ENCODE assay signal across 8 cellular contexts in the genomic region with DNA sequence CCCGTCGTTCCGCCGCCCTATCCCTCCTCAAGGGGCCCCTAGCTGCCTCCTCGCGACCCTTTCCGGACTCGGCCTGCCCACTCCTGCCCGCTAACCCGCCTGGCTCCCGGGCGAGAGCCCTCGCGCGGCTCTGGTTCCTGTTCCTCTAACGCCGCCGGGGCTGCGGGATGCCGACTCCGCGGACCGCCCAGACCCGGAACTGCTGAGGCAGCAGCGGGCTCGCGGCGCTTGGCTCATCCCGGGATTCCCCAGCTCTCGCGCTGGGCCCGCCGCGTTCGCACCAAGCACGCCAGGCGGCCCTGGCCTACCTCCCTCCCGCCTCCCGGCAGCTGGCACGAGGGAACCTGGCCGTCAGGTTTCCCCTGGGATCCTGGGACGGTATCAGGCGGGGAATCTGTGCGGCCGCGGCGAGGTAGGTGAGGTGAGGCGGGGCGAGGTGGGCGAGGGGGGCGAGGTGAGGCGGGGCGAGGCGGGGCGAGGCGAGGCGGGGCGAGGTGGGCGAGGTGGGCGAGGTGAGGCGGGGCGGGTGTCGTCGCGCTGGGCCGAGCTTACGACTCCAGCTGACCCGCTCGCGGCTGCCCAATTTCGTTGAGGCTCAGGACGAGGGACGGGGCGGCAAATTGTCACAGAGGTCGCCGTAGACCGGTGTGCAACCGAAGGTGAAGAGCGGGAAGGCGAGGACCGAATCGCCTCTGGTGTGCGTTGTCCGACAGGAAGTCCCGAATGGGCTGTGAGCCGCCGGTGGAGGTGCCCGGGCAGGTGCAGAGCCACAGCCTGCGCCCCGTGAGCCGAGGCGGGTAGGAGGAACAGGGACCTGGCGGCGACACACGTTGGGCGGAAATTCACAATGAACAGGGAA. TPM values are rescaled to one million over a fixed set of nuclear protein-coding genes. Genes with fewer than 3 reads are reported as not detected.
DNase-seq lines count a peak whose midpoint lies in the region; ATAC-seq and TF ChIP-seq lines count a peak whose summit lies in the region.

TSS of gene CCDC122 (minus strand) at position 418 of the 859 bp plus-strand sequence. CDS start 10,364 bp downstream, outside the sequence.
TSS of gene LACC1 (plus strand) at position 582 of the 859 bp plus-strand sequence. CDS start 1,082 bp downstream, outside the sequence.

- TF ChIP-seq CTCF in omental fat pad (IDR thresholded peaks at IDR 0.05) (no peak), testis (IDR thresholded peaks at IDR 0.05) (no peak)

- no peak for TF ChIP-seq POLR2A in testis (IDR thresholded peaks at IDR 0.05)

- H3K27ac ChIP-seq in testis: peak within 1 kb of the TSS; percentile 97 to 98

- 1 to 5% methylated on average over 29 to 96 of the region's 96 CpGs for WGBS in testis, 2 donors

- in situ Hi-C loops in Caki2 (cut with HindIII; ENCODE audit: low pct_unique_long_range_greater_than_20kb, low sequenced_read_pairs) (no loop called here), SK-MEL-5 (cut with HindIII; ENCODE audit: low pct_unique_long_range_greater_than_20kb, low sequenced_read_pairs) (no loop called here)

- peak; percentile 73 for ATAC-seq in GM19395 (IDR thresholded peaks at IDR 0.05; ENCODE audit: unreplicated experiment)
- ATAC-seq in HG03521 (IDR thresholded peaks at IDR 0.05; ENCODE audit: unreplicated experiment): peak; percentile 77
- ATAC-seq in omental fat pad (ENCODE audit: low FRiP score): peak; percentile 93

- H3K9me3 ChIP-seq in testis: no peaks in the 10 kb centered on the region

- peaks cover 5% of the 10 kb centered on the region for H3K4me1 ChIP-seq in testis

- intact Hi-C loops in testis (cut with DNase I; ENCODE audit: low total_unique reads): no loop called here

- peak within 1 kb of the TSS; percentile 84 to 96 for H3K4me3 ChIP-seq in testis

- H3K36me3 ChIP-seq in testis (ENCODE audit: low read depth, missing control alignments): no peaks in the 10 kb centered on the region

- peak; percentile 78 for DNase-seq in Caki2 (ENCODE audit: low read depth)
- peak; percentile 76 for DNase-seq in SK-MEL-5 (ENCODE audit: low read depth, low spot score)
- DNase-seq in activated naive CD4-positive, alpha-beta T cell treated with anti-CD3 and anti-CD28 coated beads, Interleukin-2, amount 50 U/mL, for 16 hours: peak; percentile 80
- DNase-seq in globus pallidus (ENCODE audit: low spot score): peak; percentile 61
- peak; percentile 58 for DNase-seq in omental fat pad (ENCODE audit: low spot score)
- DNase-seq in testis: peak; percentile 77

- H3K27me3 ChIP-seq in testis: no peaks in the 10 kb centered on the region

RNA-seq across cellular contexts. Expression of gene CCDC122, which starts in this region (rescaled TPM):
- 8.4 and 21.4 TPM in 2 replicates for total RNA-seq in Caki2 (2014; rRNA removed; shearing (Covaris generic); ENCODE audit: low replicate concordance)
- total RNA-seq in SK-MEL-5 (2014; rRNA removed; shearing (Covaris generic)): 8.1 and 11.7 TPM in 2 replicates
- 2.1 and 4.2 TPM in 2 replicates for polyA plus RNA-seq in SK-MEL-5 (2015; cell fraction: cytosol; rRNA removed)
- 3.4 and 23.2 TPM in 2 replicates for polyA plus RNA-seq in SK-MEL-5 (2015; cell fraction: nucleus; rRNA removed)
- total RNA-seq in omental fat pad (1 to 10 TPM; 1.3 to 2.7 (median 1.8) TPM), testis (10 to 100 TPM; 20.6 to 31.6 TPM)
- polyA plus RNA-seq in testis (ENCODE audit: insufficient read depth, low read depth, low replicate concordance): 1.3 TPM

RNA-seq across cellular contexts. Expression of gene LACC1, which starts in this region (rescaled TPM):
- 5.0 TPM in 1 of 2 replicates, not detected in the other for total RNA-seq in Caki2 (2014; rRNA removed; shearing (Covaris generic); ENCODE audit: low replicate concordance)
- total RNA-seq in SK-MEL-5 (2014; rRNA removed; shearing (Covaris generic)): 1.8 and 1.9 TPM in 2 replicates
- 2.1 and 6.5 TPM in 2 replicates for polyA plus RNA-seq in SK-MEL-5 (2015; cell fraction: cytosol; rRNA removed)
- 4.7 and 7.5 TPM in 2 replicates for polyA plus RNA-seq in SK-MEL-5 (2015; cell fraction: nucleus; rRNA removed)
- total RNA-seq in omental fat pad (10 to 100 TPM in 3 of 4 donors, 1 to 10 TPM in 1; 8.7 to 14.8 (median 10.8) TPM), testis (10 to 100 TPM; 29.1 to 34.4 TPM)
- polyA plus RNA-seq in testis (ENCODE audit: insufficient read depth, low read depth, low replicate concordance): 6.1 TPM

Comparison
In these comparisons a context has a peak if more than half of its experiments do, and no peak if none do; other contexts are left out.
1. Peak in every context shown above with its lines: DNase-seq, ATAC-seq, H3K4me3 ChIP-seq and H3K27ac ChIP-seq.